In the genomic region with DNA sequence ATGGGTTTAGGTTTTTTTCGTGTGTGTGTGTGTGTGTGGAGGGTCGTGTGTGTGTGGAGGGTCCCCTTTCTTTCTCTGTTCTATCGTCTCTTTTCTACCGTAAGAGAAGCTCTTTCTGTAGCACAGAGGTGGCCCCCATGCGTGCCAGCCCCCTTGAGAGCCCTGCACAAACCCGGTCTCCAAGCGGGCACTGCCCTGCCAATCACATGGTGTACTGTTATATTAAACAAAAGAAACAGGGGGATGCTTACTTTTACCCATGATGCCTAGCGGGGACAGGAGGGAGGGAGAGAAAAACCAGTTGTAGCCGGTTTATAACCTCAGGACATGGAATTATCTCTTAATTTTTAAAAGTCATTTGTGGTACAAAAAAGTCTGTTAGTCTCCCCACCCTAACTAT, we compare ENCODE assay signal across 10 cellular contexts. TPM values are rescaled to one million over a fixed set of nuclear protein-coding genes. Genes with fewer than 3 reads are reported as not detected.
DNase-seq lines count a peak whose midpoint lies in the region; ATAC-seq, FAIRE-seq and TF ChIP-seq lines count a peak whose summit lies in the region.
"Had no signal": no experiment of that assay in that cellular context is flagged by ENCODE, and none has a peak within 500 bp of the region (broad histone marks: within the 10 kb centered on the region; RNA-seq: fewer than 3 reads in every experiment).

No MANE protein-coding gene starts in this region.

- POLR2A ChIA-PET in CD8-positive, alpha-beta T cell (lab: Charles Lee), result interaction anchor here (0.8 to 1.1 kb wide), 3 partner anchors 18 to 41 kb away, joined by 3 read pairs; no protein-coding TSS in a partner anchor
- POLR2A ChIA-PET in K562 (lab: Yijun Ruan, JAX), result interaction anchor here (0.7 to 2.0 kb wide), 7 partner anchors 10 to 106 kb away, joined by 3 to 5 read pairs (median 4); a partner anchor contains a TSS

- H3K4me3 ChIP-seq in CD8-positive, alpha-beta T cell (ENCODE audit: low read depth, low read length), result no peak overlapping the region
- H3K4me3 ChIP-seq in K562 (no peak overlapping the region), muscle layer of duodenum (ENCODE audit: low read depth in 1 of 2, low read length in 2 of 2) (peak overlapping the region; percentile 12 to 43)

- peaks cover 13% of the 10 kb centered on the region for H4K20me1 ChIP-seq in K562 (replicated peaks; ENCODE audit: control insufficient read depth, insufficient read depth, low read length)

- no peak for TF ChIP-seq EP300 in K562 (IDR thresholded peaks at IDR 0.05; ENCODE audit: low read length)

- BruUV-seq in K562 (replicated peaks; lab: Mats Ljungman, UMichigan), result no TSS peak

- intact Hi-C loops in CD8-positive, alpha-beta T cell (cut with DNase I, micrococcal nuclease), result loop anchor here in 1 of 2 experiments (5.0 kb wide), 1 partner anchor 41 kb away; a partner anchor contains a TSS
- intact Hi-C loops in K562 (cut with micrococcal nuclease) (loop anchor here (5.0 kb wide), 1 partner anchor 41 kb away; a partner anchor contains a TSS), natural killer cell (cut with micrococcal nuclease) (loop anchor here (2.0 kb wide), 1 partner anchor 15 kb away; no protein-coding TSS in a partner anchor)

- H3K79me2 ChIP-seq in K562 (ENCODE audit: control insufficient read depth, insufficient read depth, low read length), result peaks cover 75% of the 10 kb centered on the region

- in situ Hi-C loops in K562 (cut with MboI), result no loop called here

- WGBS in K562 (ENCODE audit: insufficient coverage, low coverage, missing lambda C conversion rate), result 46% methylated on average over 7 of the region's 9 CpGs

- H2AFZ ChIP-seq in K562 (ENCODE audit: low read depth, low read length), result no peak overlapping the region

- H3K4me2 ChIP-seq in K562 (ENCODE audit: insufficient read depth, low read length), result 0 out of 2 replicates have a peak overlapping the region, but pooled peaks have one; percentile 0

- H3K9me1 ChIP-seq in K562 (ENCODE audit: control insufficient read depth, insufficient read depth, low read length), result peaks cover 5% of the 10 kb centered on the region

- no peak for DNase-seq in CD8-positive, alpha-beta T cell
- DNase-seq in NCI-H1930 (lab: John Stamatoyannopoulos, UW) (peak; percentile 18 to 43), K562 (ENCODE audit: extremely low read depth in 1 of 4, low spot score in 3 of 4) (no peak), ecto neural progenitor cell (ENCODE audit: low spot score) (no peak), natural killer cell (no peak)
- DNase-seq: activated effector memory CD4-positive, alpha-beta T cell treated with Interleukin-2 at 50 U/mL for 16 hours had no signal

- no peaks in the 10 kb centered on the region for H3K27me3 ChIP-seq in CD8-positive, alpha-beta T cell (ENCODE audit: insufficient read depth, low read length)
- no peaks in the 10 kb centered on the region for H3K27me3 ChIP-seq in K562 (ENCODE audit: control insufficient read depth in 2 of 2, insufficient read depth in 2 of 2, low read length in 2 of 2)
- no peaks in the 10 kb centered on the region for H3K27me3 ChIP-seq in muscle layer of duodenum (ENCODE audit: low read depth, low read length)

- H3K4me1 ChIP-seq in CD8-positive, alpha-beta T cell (ENCODE audit: insufficient read depth, low read length), result peaks cover 50% of the 10 kb centered on the region
- H3K4me1 ChIP-seq in K562 (replicated peaks in 1 of 2; ENCODE audit: control insufficient read depth in 2 of 2, insufficient read depth in 2 of 2, low read length in 2 of 2), result peaks cover 3 to 25% of the 10 kb centered on the region in 2 experiments; a peak in 4 of 5 replicates
- H3K4me1 ChIP-seq in muscle layer of duodenum (ENCODE audit: control insufficient read depth in 1 of 2, insufficient read depth in 2 of 2, low read length in 2 of 2), result peaks cover 10 to 29% of the 10 kb centered on the region in 2 donors

- H3K27ac ChIP-seq in CD8-positive, alpha-beta T cell (ENCODE audit: low read depth, low read length), result no peak overlapping the region
- H3K27ac ChIP-seq in K562 (ENCODE audit: extremely low read depth, low read depth, low read length) (no peak overlapping the region), muscle layer of duodenum (ENCODE audit: low read length) (peak overlapping the region; percentile 53)

- no peak for TF ChIP-seq CTCF in CD8-positive, alpha-beta T cell (IDR thresholded peaks at IDR 0.05)
- TF ChIP-seq CTCF in K562 (IDR thresholded peaks at IDR 0.05 in 2 of 3, conservative IDR thresholded peaks at IDR 0.05 in 1 of 3; ENCODE audit: insufficient read depth in 2 of 3, low read depth in 1 of 3, low read length in 3 of 3), result no peak
- no peak for TF ChIP-seq CTCF in natural killer cell (IDR thresholded peaks at IDR 0.05)

- H3K27ac Mint-ChIP-seq in CD8-positive, alpha-beta T cell, result no peak overlapping the region
- H3K27ac Mint-ChIP-seq in natural killer cell, result no peak overlapping the region
- H3K27ac Mint-ChIP-seq: mesothelial cell of epicardium had no signal

- no peak for TF ChIP-seq POLR2A in K562 (conservative IDR thresholded peaks at IDR 0.05)

- H3K4me3 Mint-ChIP-seq in CD8-positive, alpha-beta T cell, result no peak overlapping the region
- no peak overlapping the region for H3K4me3 Mint-ChIP-seq in natural killer cell
- H3K4me3 Mint-ChIP-seq: mesothelial cell of epicardium had no signal

- H3K9ac ChIP-seq in K562 (ENCODE audit: insufficient read depth in 1 of 2, low read depth in 2 of 2, low read length in 2 of 2), result 0 out of 4 replicates have a peak overlapping the region, but pooled peaks of 1 of the 2 experiments have one; percentile 6

- CTCF ChIA-PET in CD8-positive, alpha-beta T cell (lab: Charles Lee), result interaction anchor here (1.8 kb wide), 1 partner anchor 105 kb away, joined by 4 read pairs; a partner anchor contains a TSS
- CTCF ChIA-PET in K562 (lab: Yijun Ruan, JAX; ENCODE audit: low intra/inter-chr PET ratio), result no interaction called here

- peaks cover 36% of the 10 kb centered on the region for H3K4me1 Mint-ChIP-seq in CD8-positive, alpha-beta T cell (ENCODE audit: low read depth)
- peaks cover 18 to 22% of the 10 kb centered on the region in 2 donors for H3K4me1 Mint-ChIP-seq in natural killer cell

- peaks cover 20% of the 10 kb centered on the region for H3K36me3 Mint-ChIP-seq in CD8-positive, alpha-beta T cell
- H3K36me3 Mint-ChIP-seq in natural killer cell, result no peaks in the 10 kb centered on the region

- no peak for FAIRE-seq in K562 (lab: Jason Lieb, UNC)

- no peaks in the 10 kb centered on the region for H3K9me3 Mint-ChIP-seq in CD8-positive, alpha-beta T cell
- no peaks in the 10 kb centered on the region for H3K9me3 Mint-ChIP-seq in natural killer cell
- H3K9me3 Mint-ChIP-seq: mesothelial cell of epicardium had no signal

- no peaks in the 10 kb centered on the region for H3K27me3 Mint-ChIP-seq in CD8-positive, alpha-beta T cell (ENCODE audit: low read depth)
- no peaks in the 10 kb centered on the region for H3K27me3 Mint-ChIP-seq in natural killer cell (ENCODE audit: low read depth in 2 of 2)

- H3K36me3 ChIP-seq in CD8-positive, alpha-beta T cell (ENCODE audit: insufficient read depth, low read length), result no peaks in the 10 kb centered on the region
- H3K36me3 ChIP-seq in K562 (ENCODE audit: control insufficient read depth, insufficient read depth, low read length) (peaks cover under 1% of the 10 kb centered on the region; the same call in 1 of the 3 replicates), muscle layer of duodenum (ENCODE audit: control insufficient read depth in 1 of 2, insufficient read depth in 2 of 2, low read length in 2 of 2) (no peaks in the 10 kb centered on the region)

- ATAC-seq in CD8-positive, alpha-beta T cell, result peak; percentile 19
- ATAC-seq in K562 (peak; percentile 34; the same call in 1 of the 3 replicates), HG02973 (IDR thresholded peaks at IDR 0.05; ENCODE audit: unreplicated experiment) (no peak), HG02884 (IDR thresholded peaks at IDR 0.05; ENCODE audit: unreplicated experiment) (no peak), natural killer cell (no peak)

- no peaks in the 10 kb centered on the region for H3K9me3 ChIP-seq in CD8-positive, alpha-beta T cell (ENCODE audit: low read length)
- H3K9me3 ChIP-seq in K562 (replicated peaks; ENCODE audit: control insufficient read depth, insufficient read depth, low read depth, low read length) (no peaks in the 10 kb centered on the region), muscle layer of duodenum (ENCODE audit: control insufficient read depth in 1 of 2, low read length in 2 of 2) (no peaks in the 10 kb centered on the region)

- no peak for TF ChIP-seq RAD21 in K562 (CRISPR knock-in tag; conservative IDR thresholded peaks at IDR 0.05 in 1 of 2, IDR thresholded peaks at IDR 0.05 in 1 of 2)

RNA-seq across cellular contexts. Expression of a gene that starts 41.0 kb away (rescaled TPM):
- total RNA-seq in CD8-positive, alpha-beta T cell, result 10 to 100 TPM; 52.0 to 52.1 TPM
- total RNA-seq in K562 (2011; cell fraction: chromatin; rRNA removed; ENCODE audit: low replicate concordance), result 26.9 and 41.3 TPM in 2 replicates
- total RNA-seq in K562 (2011; cell fraction: nucleolus; rRNA removed), result 14.7 and 15.7 TPM in 2 replicates
- total RNA-seq in K562 (2011; cell fraction: nucleoplasm; rRNA removed), result 46.3 and 60.1 TPM in 2 replicates
- total RNA-seq in K562 (2014; rRNA removed), result 3.5 TPM in 2 replicates
- total RNA-seq in K562 (2014; rRNA removed; fragmentation: Illumina TruSeq; extraction: Trizol), result 4.9 and 6.3 TPM in 2 replicates
- 4.5 and 5.3 TPM in 2 replicates for total RNA-seq in K562 (2015; rRNA removed; fragmentation: Illumina TruSeq; extraction: Trizol)
- 35.0 and 40.2 TPM in 2 replicates for total RNA-seq in K562 (2021)
- 4.7 and 6.7 TPM in 2 replicates for polyA plus RNA-seq in K562 (2011; rRNA removed)
- 5.3 and 5.5 TPM in 2 replicates for polyA plus RNA-seq in K562 (2011; cell fraction: cytosol; rRNA removed)
- 15.2 and 16.7 TPM in 2 replicates for polyA plus RNA-seq in K562 (2011; cell fraction: nucleus; rRNA removed)
- polyA plus RNA-seq in K562 (2012), result 6.6 and 7.6 TPM in 2 replicates
- 13.9 and 14.8 TPM in 2 replicates for polyA plus RNA-seq in K562 (2014; fragmentation: Illumina TruSeq; extraction: Trizol)
- 1 to 10 TPM; 1.5 to 6.6 TPM for polyA plus RNA-seq in K562 (2014; fragmentation: Nextera tagmentation; extraction: Ambion mirVana)
- polyA plus RNA-seq in K562 (2014; rRNA removed), result 7.8 and 9.0 TPM in 2 replicates
- polyA minus RNA-seq in K562 (2011; rRNA and poly(A)+ RNA removed), result 8.7 and 10.3 TPM in 2 replicates
- polyA minus RNA-seq in K562 (2011; cell fraction: cytosol; rRNA and poly(A)+ RNA removed), result 16.0 and 22.3 TPM in 2 replicates
- 5.0 and 9.1 TPM in 2 replicates for polyA minus RNA-seq in K562 (2011; cell fraction: nucleus; rRNA and poly(A)+ RNA removed)
- total RNA-seq in natural killer cell, result 10 to 100 TPM; 68.1 to 91.3 (median 75.5) TPM

Comparison
In these comparisons a context has a peak if more than half of its experiments do, and no peak if none do; other contexts are left out.
1. ATAC-seq: peak in CD8-positive, alpha-beta T cell (single experiment) and K562 (single experiment); none in HG02973 (single experiment), HG02884 (single experiment) and natural killer cell (0 of 3).
2. DNase-seq: peak in NCI-H1930 (2 of 2); none in CD8-positive, alpha-beta T cell (0 of 7), K562 (0 of 4), ecto neural progenitor cell (single experiment) and natural killer cell (single experiment).
3. H3K4me3 ChIP-seq: peak in muscle layer of duodenum (2 of 2); none in CD8-positive, alpha-beta T cell (single experiment) and K562 (single experiment).